1 cellular context compared by ENCODE assay signal in the genomic region with DNA sequence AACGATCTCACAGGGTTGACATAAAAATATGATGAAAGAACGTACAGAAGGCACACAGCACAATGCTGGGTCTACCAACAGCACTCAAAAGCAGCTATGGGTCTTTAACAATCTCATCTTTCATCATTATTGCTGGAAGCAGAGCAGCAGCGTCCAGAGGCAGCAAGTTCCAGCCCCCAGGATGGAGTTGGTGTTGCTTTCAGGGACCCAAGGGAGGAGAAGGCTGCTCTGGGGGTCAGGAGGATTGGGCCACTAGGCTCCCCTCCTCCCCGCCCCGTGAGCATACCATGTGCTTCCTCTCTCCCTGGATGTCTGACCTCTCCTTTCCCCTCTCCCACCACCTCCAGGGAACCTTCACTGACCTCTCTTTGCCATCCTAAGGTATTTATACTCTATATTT.
TF ChIP-seq lines count a peak whose summit lies in the region.

No MANE protein-coding gene starts in this region.

TF ChIP-seq in neural cell, 6 proteins besides CTCF, POLR2A, EP300 and RAD21 (continued from another document):
- TF ChIP-seq REST (IDR thresholded peaks at IDR 0.05; ENCODE audit: borderline replicate concordance) = no peak
